Comparison of ENCODE assay signal across 38 cellular contexts in genomic region chr5:151487544-151487943, GRCh38.
"Had no signal": no experiment of that assay in that cellular context is flagged by ENCODE, and none has a peak within 500 bp of the region (broad histone marks: within the 10 kb centered on the region; RNA-seq: fewer than 3 reads in every experiment).

No MANE protein-coding gene starts in this region.

- H3K9me3 Mint-ChIP-seq: activated CD4-positive, alpha-beta memory T cell treated with anti-CD3 and anti-CD28 coated beads for 36 hours; activated CD4-positive, alpha-beta T cell treated with anti-CD3 and anti-CD28 coated beads, Interleukin-2, amount 10 ng/mL, durations not matched to agents 24 days and 14 days; activated CD8-positive, alpha-beta T cell treated with anti-CD3 and anti-CD28 coated beads for 36 hours; activated naive CD4-positive, alpha-beta T cell treated with anti-CD3 and anti-CD28 coated beads for 36 hours; activated naive CD4-positive, alpha-beta T cell treated with anti-CD3 and anti-CD28 coated beads, Interleukin-2, amount 50 U/mL, for 72 hours; activated naive CD8-positive, alpha-beta T cell treated with anti-CD3 and anti-CD28 coated beads for 36 hours; activated T-cell treated with anti-CD3 and anti-CD28 coated beads, Interleukin-2, amount 50 U/mL, for 4 hours; activated T-cell treated with anti-CD3 and anti-CD28 coated beads, Interleukin-2, amount 50 U/mL, for 72 hours; activated T-helper 1 cell treated with anti-CD3 and anti-CD28 coated beads, Interleukin-12 subunit alpha, Interleukin-12 subunit beta, Interleukin-2, Interleukin-4 antibody, amounts not matched to agents 30 ng/mL and 10 ng/mL and 1 ng/mL, durations not matched to agents 14 hours and 24 hours and 36 hours; activated T-helper 17 cell treated with anti-CD3 and anti-CD28 coated beads, Interleukin-2, amount 50 U/mL, for 72 hours; T-helper 1 cell treated with Interleukin-12 subunit alpha and Interleukin-12 subunit beta and Interleukin-4 antibody, amounts not matched to agents 30 μg/mL and 1 μg/mL, for 36 hours; T-helper 2 cell treated with Interferon-gamma antibody and Interleukin-4, amounts not matched to agents 5 μg/mL and 100 μg/mL, for 36 hours had no signal

- H3K9me3 ChIP-seq: adrenal gland, body of pancreas had no signal

- DNase-seq: activated CD4-positive, alpha-beta memory T cell treated with anti-CD3 and anti-CD28 coated beads for 36 hours; activated CD4-positive, alpha-beta T cell treated with anti-CD3 and anti-CD28 coated beads for 1 hour; activated CD4-positive, alpha-beta T cell treated with anti-CD3 and anti-CD28 coated beads for 4 hours; activated CD4-positive, alpha-beta T cell treated with anti-CD3 and anti-CD28 coated beads, Interleukin-2, amount 10 ng/mL, durations not matched to agents 24 days and 14 days; activated CD4-positive, alpha-beta T cell treated with anti-CD3 and anti-CD28 coated beads, Interleukin-2, amount 50 U/mL, for 1 hour; activated CD4-positive, alpha-beta T cell treated with anti-CD3 and anti-CD28 coated beads, Interleukin-2, amount 50 U/mL, for 4 hours; activated CD4-positive, CD25-positive, alpha-beta regulatory T cell; activated CD8-positive, alpha-beta memory T cell treated with anti-CD3 and anti-CD28 coated beads, Interleukin-2, amount 50 U/mL, for 4 hours; activated CD8-positive, alpha-beta T cell treated with anti-CD3 and anti-CD28 coated beads for 36 hours; activated effector memory CD4-positive, alpha-beta T cell treated with anti-CD3 and anti-CD28 coated beads, Interleukin-2, amount 50 U/mL, for 16 hours; activated gamma-delta T cell treated with Interleukin-2 at 50 U/mL for 16 hours; activated naive CD4-positive, alpha-beta T cell; activated naive CD4-positive, alpha-beta T cell treated with anti-CD3 and anti-CD28 coated beads for 36 hours; activated naive CD4-positive, alpha-beta T cell treated with anti-CD3 and anti-CD28 coated beads, Interleukin-2, amount 50 U/mL, for 16 hours; activated naive CD8-positive, alpha-beta T cell treated with anti-CD3 and anti-CD28 coated beads for 36 hours; activated T-cell treated with anti-CD3 and anti-CD28 coated beads for 4 hours; activated T-cell treated with anti-CD3 and anti-CD28 coated beads, Interleukin-2, amount 50 U/mL, for 1 hour; activated T-cell treated with anti-CD3 and anti-CD28 coated beads, Interleukin-2, amount 50 U/mL, for 4 hours; activated T-cell treated with anti-CD3 and anti-CD28 coated beads, Interleukin-2, amount 50 U/mL, for 72 hours; amniotic stem cell; aorta; body of pancreas; brain microvascular endothelial cell; central memory CD4-positive, alpha-beta T cell; SW 1271; T-helper 1 cell; T-helper 2 cell; T-helper 9 cell had no signal

- H3K36me3 Mint-ChIP-seq: activated naive CD4-positive, alpha-beta T cell treated with anti-CD3 and anti-CD28 coated beads, Interleukin-2, amount 50 U/mL, for 72 hours had no signal

- H3K4me3 Mint-ChIP-seq: activated CD4-positive, alpha-beta memory T cell treated with anti-CD3 and anti-CD28 coated beads for 36 hours; activated CD4-positive, alpha-beta T cell treated with anti-CD3 and anti-CD28 coated beads, Interleukin-2, amount 10 ng/mL, durations not matched to agents 24 days and 14 days; activated CD8-positive, alpha-beta T cell treated with anti-CD3 and anti-CD28 coated beads for 36 hours; activated naive CD4-positive, alpha-beta T cell treated with anti-CD3 and anti-CD28 coated beads for 36 hours; activated naive CD8-positive, alpha-beta T cell treated with anti-CD3 and anti-CD28 coated beads for 36 hours; activated T-cell treated with anti-CD3 and anti-CD28 coated beads, Interleukin-2, amount 50 U/mL, for 4 hours; activated T-cell treated with anti-CD3 and anti-CD28 coated beads, Interleukin-2, amount 50 U/mL, for 72 hours; activated T-helper 1 cell treated with anti-CD3 and anti-CD28 coated beads, Interleukin-12 subunit alpha, Interleukin-12 subunit beta, Interleukin-2, Interleukin-4 antibody, amounts not matched to agents 30 ng/mL and 10 ng/mL and 1 ng/mL, durations not matched to agents 14 hours and 24 hours and 36 hours; activated T-helper 17 cell treated with anti-CD3 and anti-CD28 coated beads, Interleukin-2, amount 50 U/mL, for 72 hours; T-helper 1 cell treated with Interleukin-12 subunit alpha and Interleukin-12 subunit beta and Interleukin-4 antibody, amounts not matched to agents 30 μg/mL and 1 μg/mL, for 36 hours; T-helper 2 cell treated with Interferon-gamma antibody and Interleukin-4, amounts not matched to agents 5 μg/mL and 100 μg/mL, for 36 hours had no signal

- H3K27me3 ChIP-seq: adrenal gland, body of pancreas, brain microvascular endothelial cell had no signal

- H3K4me1 ChIP-seq: adrenal gland, body of pancreas had no signal

- ATAC-seq: activated CD4-positive, CD25-positive, alpha-beta regulatory T cell treated with anti-CD3 and anti-CD28 coated beads, Interleukin-2, amount 50 U/mL, for 24 hours; activated CD8-positive, alpha-beta T cell treated with anti-CD3 and anti-CD28 coated beads for 36 hours; activated naive CD4-positive, alpha-beta T cell treated with anti-CD3 and anti-CD28 coated beads, Interleukin-2, amount 50 U/mL, for 72 hours; activated T-cell treated with anti-CD3 and anti-CD28 coated beads, Interleukin-2, amount 50 U/mL, for 4 hours; activated T-cell treated with anti-CD3 and anti-CD28 coated beads, Interleukin-2, amount 50 U/mL, for 72 hours; activated T-helper 17 cell treated with anti-CD3 and anti-CD28 coated beads, Interleukin-2, amount 50 U/mL, for 72 hours; body of pancreas had no signal

- FAIRE-seq: astrocyte, TTC549 had no signal

- H3K27ac Mint-ChIP-seq: activated CD4-positive, alpha-beta memory T cell treated with anti-CD3 and anti-CD28 coated beads for 36 hours; activated CD4-positive, alpha-beta T cell treated with anti-CD3 and anti-CD28 coated beads, Interleukin-2, amount 10 ng/mL, durations not matched to agents 24 days and 14 days; activated CD8-positive, alpha-beta T cell treated with anti-CD3 and anti-CD28 coated beads for 36 hours; activated naive CD4-positive, alpha-beta T cell treated with anti-CD3 and anti-CD28 coated beads for 36 hours; activated naive CD8-positive, alpha-beta T cell treated with anti-CD3 and anti-CD28 coated beads for 36 hours; activated T-cell treated with anti-CD3 and anti-CD28 coated beads, Interleukin-2, amount 50 U/mL, for 72 hours; activated T-helper 1 cell treated with anti-CD3 and anti-CD28 coated beads, Interleukin-12 subunit alpha, Interleukin-12 subunit beta, Interleukin-2, Interleukin-4 antibody, amounts not matched to agents 30 ng/mL and 10 ng/mL and 1 ng/mL, durations not matched to agents 14 hours and 24 hours and 36 hours; T-helper 1 cell treated with Interleukin-12 subunit alpha and Interleukin-12 subunit beta and Interleukin-4 antibody, amounts not matched to agents 30 μg/mL and 1 μg/mL, for 36 hours; T-helper 2 cell treated with Interferon-gamma antibody and Interleukin-4, amounts not matched to agents 5 μg/mL and 100 μg/mL, for 36 hours had no signal

- H3K27me3 Mint-ChIP-seq: activated CD4-positive, alpha-beta memory T cell treated with anti-CD3 and anti-CD28 coated beads for 36 hours; activated CD4-positive, alpha-beta T cell treated with anti-CD3 and anti-CD28 coated beads, Interleukin-2, amount 10 ng/mL, durations not matched to agents 24 days and 14 days; activated CD8-positive, alpha-beta T cell treated with anti-CD3 and anti-CD28 coated beads for 36 hours; activated naive CD8-positive, alpha-beta T cell treated with anti-CD3 and anti-CD28 coated beads for 36 hours; activated T-helper 17 cell treated with anti-CD3 and anti-CD28 coated beads, Interleukin-2, amount 50 U/mL, for 72 hours had no signal

- H3K4me3 ChIP-seq: adrenal gland, body of pancreas had no signal

- H3K27ac ChIP-seq: adrenal gland, body of pancreas, brain microvascular endothelial cell, VCaP had no signal

- H3K4me1 Mint-ChIP-seq: activated naive CD8-positive, alpha-beta T cell treated with anti-CD3 and anti-CD28 coated beads for 36 hours; activated T-helper 17 cell treated with anti-CD3 and anti-CD28 coated beads, Interleukin-2, amount 50 U/mL, for 72 hours had no signal
